18 cellular contexts compared by ENCODE assay signal in the genomic region with DNA sequence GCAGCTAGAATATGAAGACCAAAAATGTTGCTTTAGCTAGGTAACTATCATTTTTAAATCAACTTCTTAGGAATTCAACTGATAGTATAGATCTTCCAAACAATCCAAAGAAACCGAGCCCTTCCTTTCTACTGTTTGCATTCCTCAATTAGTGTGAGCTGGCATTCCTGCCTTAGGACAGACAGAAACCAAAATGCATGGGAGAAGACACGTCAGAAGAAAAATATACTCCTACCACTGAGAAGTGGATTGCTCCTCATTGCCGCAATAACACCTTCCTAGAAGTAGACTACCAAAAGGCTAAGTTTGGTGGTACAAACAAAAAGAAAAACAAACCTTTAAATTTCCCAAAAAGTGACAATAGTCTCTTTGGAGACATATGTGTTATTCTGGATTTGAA.
A peak's percentile ranks its signal among the peaks of the same experiment; 100 is the strongest.
DNase-seq lines count a peak whose midpoint lies in the region; FAIRE-seq and TF ChIP-seq lines count a peak whose summit lies in the region.
"Had no signal": no experiment of that assay in that cellular context is flagged by ENCODE, and none has a peak within 500 bp of the region (broad histone marks: within the 10 kb centered on the region; RNA-seq: fewer than 3 reads in every experiment).

No MANE protein-coding gene starts in this region.

- no peak overlapping the region for H4K8ac ChIP-seq in mesendoderm (ENCODE audit: low read depth, low read length)

- no peaks in the 10 kb centered on the region for H3K79me1 ChIP-seq in mesendoderm (ENCODE audit: low read length)

- H3K4ac ChIP-seq in mesendoderm (ENCODE audit: low read depth, low read length), result no peak overlapping the region

- no CpG with 5 or more reads among the region's 3 CpGs for WGBS in mesendoderm (ENCODE audit: extremely low coverage, insufficient coverage, low lambda C conversion rate)
- WGBS in esophagus squamous epithelium, 2 donors, result 75 to 88% methylated on average over 3 of the region's 3 CpGs

- H3K4me1 ChIP-seq in SJSA1 (replicated peaks), result peaks cover 26% of the 10 kb centered on the region
- H3K4me1 ChIP-seq in mesendoderm (ENCODE audit: control insufficient read depth, low read depth, low read length), result no peaks in the 10 kb centered on the region
- no peaks in the 10 kb centered on the region for H3K4me1 ChIP-seq in esophagus squamous epithelium
- H3K4me1 ChIP-seq: Caco-2 had no signal

- TF ChIP-seq CTCF in bronchial epithelial cell (IDR thresholded peaks at IDR 0.05; ENCODE audit: insufficient read depth, low read length, severe bottlenecking) (no peak), esophagus squamous epithelium (IDR thresholded peaks at IDR 0.05) (no peak)

- H3K9me3 ChIP-seq in SJSA1 (replicated peaks), result no peaks in the 10 kb centered on the region
- no peaks in the 10 kb centered on the region for H3K9me3 ChIP-seq in esophagus squamous epithelium
- H3K9me3 ChIP-seq: Caco-2, MG63, SK-N-SH had no signal

- DNase-seq in HT1080 (ENCODE audit: low read depth) (peak; percentile 63), SJSA1 (ENCODE audit: low read depth in 1 of 2, low spot score in 2 of 2) (peak; percentile 65 to 81), bronchial epithelial cell (ENCODE audit: low read depth) (peak; percentile 17), mesendoderm (peak; percentile 33), NAMALWA (ENCODE audit: low spot score) (no peak), esophagus squamous epithelium (lab: John Stamatoyannopoulos, UW) (no peak)
- DNase-seq in activated CD4-positive, alpha-beta T cell treated with anti-CD3 and anti-CD28 coated beads for 1 hour, result no peak
- DNase-seq in activated CD4-positive, alpha-beta T cell treated with anti-CD3 and anti-CD28 coated beads for 48 hours, result no peak
- DNase-seq: AML-193, Caco-2, KG1, MG63, NCI-H1092 treated with DMSO at 0.1 percent for 48 hours, NCI-H1694, NCI-H510A treated with DMSO at 0.1 percent for 48 hours, Right ventricle myocardium superior, SK-N-SH had no signal

- H3K27ac ChIP-seq in SJSA1, result peak overlapping the region; percentile 66
- no peak overlapping the region for H3K27ac ChIP-seq in mesendoderm (ENCODE audit: low read depth, low read length)
- H3K27ac ChIP-seq in esophagus squamous epithelium, result no peak overlapping the region

- no peak overlapping the region for H3K9ac ChIP-seq in mesendoderm (ENCODE audit: low read length)
- H3K9ac ChIP-seq: SK-N-SH had no signal

- no peak overlapping the region for H3K23ac ChIP-seq in mesendoderm (ENCODE audit: low read length)

- H3K56ac ChIP-seq in mesendoderm (ENCODE audit: low read length), result no peak overlapping the region

- H2BK5ac ChIP-seq in mesendoderm (ENCODE audit: low read length), result no peak overlapping the region

- H3K36me3 ChIP-seq in SJSA1, result no peaks in the 10 kb centered on the region
- H3K36me3 ChIP-seq in bronchial epithelial cell (ENCODE audit: control insufficient read depth, insufficient read depth, low read length), result no peaks in the 10 kb centered on the region
- H3K36me3 ChIP-seq in mesendoderm (ENCODE audit: control insufficient read depth, insufficient read depth, low read length), result no peaks in the 10 kb centered on the region
- H3K36me3 ChIP-seq in esophagus squamous epithelium, result peaks cover 0 to 9% (median 0%) of the 10 kb centered on the region in 3 donors

- H3K4me2 ChIP-seq in mesendoderm (ENCODE audit: low read length), result no peak overlapping the region
- H3K4me2 ChIP-seq: GM23338, SK-N-SH had no signal

- intact Hi-C loops in esophagus squamous epithelium (cut with DNase I), result no loop called here

- H2BK120ac ChIP-seq in mesendoderm (ENCODE audit: low read depth, low read length), result no peak overlapping the region

- H2BK15ac ChIP-seq in mesendoderm (replicated peaks; ENCODE audit: low read depth), result no peak overlapping the region

- H3K27me3 ChIP-seq in SJSA1 (replicated peaks) (no peaks in the 10 kb centered on the region), bronchial epithelial cell (ENCODE audit: control insufficient read depth, insufficient read depth, low read length) (no peaks in the 10 kb centered on the region), mesendoderm (ENCODE audit: insufficient read depth, low read length, poor library complexity) (no peaks in the 10 kb centered on the region), esophagus squamous epithelium (no peaks in the 10 kb centered on the region)
- H3K27me3 ChIP-seq: MG63 had no signal

- H3K4me3 ChIP-seq in SJSA1 (no peak overlapping the region), bronchial epithelial cell (ENCODE audit: low read depth, low read length) (no peak overlapping the region), mesendoderm (ENCODE audit: low read length) (no peak overlapping the region), esophagus squamous epithelium (no peak overlapping the region)
- H3K4me3 ChIP-seq: GM23338, MG63 had no signal

- FAIRE-seq in bronchial epithelial cell (lab: Jason Lieb, UNC), result no peak

- TF ChIP-seq POLR2A in esophagus squamous epithelium (IDR thresholded peaks at IDR 0.05), result no peak

- no peaks in the 10 kb centered on the region for H3K79me2 ChIP-seq in mesendoderm (ENCODE audit: control insufficient read depth, insufficient read depth, low read length)

- H3K18ac ChIP-seq in mesendoderm (ENCODE audit: low read length), result no peak overlapping the region

- no peak overlapping the region for H2AK5ac ChIP-seq in mesendoderm (ENCODE audit: low read length)

- H4K5ac ChIP-seq in mesendoderm (ENCODE audit: low read length), result no peak overlapping the region

Comparison
In these comparisons a context has a peak if more than half of its experiments do, and no peak if none do; other contexts are left out.
1. DNase-seq: peak in HT1080 (single experiment), SJSA1 (2 of 2), bronchial epithelial cell (single experiment) and mesendoderm (single experiment); none in activated CD4-positive, alpha-beta T cell treated with anti-CD3 and anti-CD28 coated beads for 1 hour (single experiment), NAMALWA (single experiment), esophagus squamous epithelium (single experiment) and activated CD4-positive, alpha-beta T cell treated with anti-CD3 and anti-CD28 coated beads for 48 hours (single experiment).